ENCODE assay signal across 8 cellular contexts in genomic region chr17:30697619-30698460, GRCh38.
DNase-seq lines count a peak whose midpoint lies in the region; TF ChIP-seq lines count a peak whose summit lies in the region.
"Not testable (repeated sequence)": the region's sequence is repeated elsewhere in the genome, so short reads cannot be mapped to it uniquely, and the experiment has no call there.

No MANE protein-coding gene starts in this region.

- H3K36me3 Mint-ChIP-seq in activated CD4-positive, alpha-beta memory T cell treated with anti-CD3 and anti-CD28 coated beads for 36 hours, result not testable (repeated sequence)

- POLR2A ChIA-PET in activated CD4-positive, alpha-beta memory T cell treated with anti-CD3 and anti-CD28 coated beads for 36 hours (lab: Charles Lee), result not testable (repeated sequence)

- H3K4me3 Mint-ChIP-seq in activated CD4-positive, alpha-beta memory T cell treated with anti-CD3 and anti-CD28 coated beads for 36 hours, result peak overlapping the region; percentile 69

- H3K79me2 ChIP-seq in KMS-11 (ENCODE audit: insufficient read depth, low read depth), result not testable (repeated sequence)

- peak; percentile 72 for DNase-seq in GM06990 (ENCODE audit: extremely low read depth, insufficient read length)
- peak; percentile 17 for DNase-seq in NK-92 treated with Interleukin-12 subunit alpha and Interleukin-12 subunit beta, amount 100 ng/mL, for 24 hours (lab: John Stamatoyannopoulos, UW)
- peak; percentile 81 for DNase-seq in activated CD4-positive, alpha-beta memory T cell treated with anti-CD3 and anti-CD28 coated beads for 36 hours
- peak; percentile 61 for DNase-seq in choroid plexus epithelial cell (ENCODE audit: low read depth)
- DNase-seq in islet precursor cell, result peak; percentile 94
- peak; percentile 41 to 57 for DNase-seq in uterus

- CTCF ChIA-PET in activated CD4-positive, alpha-beta memory T cell treated with anti-CD3 and anti-CD28 coated beads for 36 hours (lab: Charles Lee), result interaction anchor here (0.7 to 1.6 kb wide), 5 partner anchors 11 to 180 kb away, joined by 3 to 5 read pairs (median 3); no protein-coding TSS in a partner anchor

- H3K9ac ChIP-seq in KMS-11, result peak overlapping the region; percentile 2; the same call in 1 of the 2 replicates

- H3K9me3 Mint-ChIP-seq in activated CD4-positive, alpha-beta memory T cell treated with anti-CD3 and anti-CD28 coated beads for 36 hours, result not testable (repeated sequence)

- not testable (repeated sequence) for H3K27me3 ChIP-seq in GM06990 (replicated peaks; ENCODE audit: control insufficient read depth, insufficient read depth, low read length); KMS-11 (ENCODE audit: insufficient read depth, low read depth); uterus

- not testable (repeated sequence) for H3K4me1 ChIP-seq in KMS-11 (ENCODE audit: low read depth, poor library complexity, severe bottlenecking); uterus

- not testable (repeated sequence) for H3K36me3 ChIP-seq in GM06990 (ENCODE audit: control insufficient read depth, insufficient read depth, low read length); KMS-11 (ENCODE audit: insufficient read depth); uterus

- not testable (repeated sequence) for H4K20me1 ChIP-seq in KMS-11 (ENCODE audit: insufficient read depth)

- intact Hi-C loops in activated CD4-positive, alpha-beta memory T cell treated with anti-CD3 and anti-CD28 coated beads for 36 hours (cut with micrococcal nuclease); uterus (cut with DNase I; ENCODE audit: low total_unique reads): not testable (repeated sequence)

- peak overlapping the region; percentile 52; the same call in 1 of the 2 replicates for H3K4me2 ChIP-seq in KMS-11

- peak overlapping the region; percentile 48 for H2AFZ ChIP-seq in KMS-11 (ENCODE audit: low read depth)

- not testable (repeated sequence) for H3K27ac ChIP-seq in KMS-11, skin epidermis, uterus

- H3K4me1 Mint-ChIP-seq in activated CD4-positive, alpha-beta memory T cell treated with anti-CD3 and anti-CD28 coated beads for 36 hours (ENCODE audit: low read depth), result not testable (repeated sequence)

- H3K9me3 ChIP-seq in uterus, result not testable (repeated sequence)

- H3K27ac Mint-ChIP-seq in activated CD4-positive, alpha-beta memory T cell treated with anti-CD3 and anti-CD28 coated beads for 36 hours, result not testable (repeated sequence)

- TF ChIP-seq POLR2A in uterus (IDR thresholded peaks at IDR 0.05), result not testable (repeated sequence)

- H3K27me3 Mint-ChIP-seq in activated CD4-positive, alpha-beta memory T cell treated with anti-CD3 and anti-CD28 coated beads for 36 hours, result not testable (repeated sequence)

- TF ChIP-seq CTCF in GM06990 (IDR thresholded peaks at IDR 0.05; ENCODE audit: insufficient read depth, low read length, poor library complexity, severe bottlenecking) (peak; percentile 92), KMS-11 (conservative IDR thresholded peaks at IDR 0.05; ENCODE audit: low read depth, low read length) (peak; percentile 89), choroid plexus epithelial cell (conservative IDR thresholded peaks at IDR 0.05; ENCODE audit: low read depth, low read length) (peak; percentile 72), uterus (IDR thresholded peaks at IDR 0.05) (peak; percentile 72 to 87 (median 78))

- not testable (repeated sequence) for H3K4me3 ChIP-seq in GM06990 (replicated peaks; ENCODE audit: low read depth, low read length); KMS-11 (IDR thresholded peaks at IDR 0.05; ENCODE audit: insufficient read depth, low read depth, low read length)
- peak overlapping the region; percentile 37 for H3K4me3 ChIP-seq in choroid plexus epithelial cell (ENCODE audit: low read depth, low read length)
- peak overlapping the region in 6 of 7 experiments; percentile 11 to 22 (median 15) for H3K4me3 ChIP-seq in skin epidermis
- peak overlapping the region; percentile 9 to 11 for H3K4me3 ChIP-seq in uterus

Comparison
In these comparisons a context has a peak if more than half of its experiments do, and no peak if none do; other contexts are left out.
1. DNase-seq: peak in every context shown above with its lines; median percentile 94 in islet precursor cell; 81 in activated CD4-positive, alpha-beta memory T cell treated with anti-CD3 and anti-CD28 coated beads for 36 hours; 72 in GM06990; 61 in choroid plexus epithelial cell; 49 in uterus; 17 in NK-92 treated with Interleukin-12 subunit alpha and Interleukin-12 subunit beta, amount 100 ng/mL, for 24 hours.